8 cellular contexts compared by ENCODE assay signal in genomic region chr3:63960048-63960711, GRCh38. TPM values are rescaled to one million over a fixed set of nuclear protein-coding genes. Genes with fewer than 3 reads are reported as not detected.
A peak's percentile ranks its signal among the peaks of the same experiment; 100 is the strongest.
DNase-seq lines count a peak whose midpoint lies in the region; ATAC-seq and TF ChIP-seq lines count a peak whose summit lies in the region.

No MANE protein-coding gene starts in this region.

- peaks cover 31% of the 10 kb centered on the region for H3F3A ChIP-seq in GM23248 (ENCODE audit: insufficient read depth)

- H3K9me2 ChIP-seq in GM23248 (ENCODE audit: insufficient read depth): no peaks in the 10 kb centered on the region

- H3K4me1 ChIP-seq in GM23248 (ENCODE audit: insufficient read depth) (peaks cover 37% of the 10 kb centered on the region), ovary (ENCODE audit: insufficient read depth) (no peaks in the 10 kb centered on the region)

- ATAC-seq in esophagus mucosa: peak; percentile 68
- no peak for ATAC-seq in GM19397 (IDR thresholded peaks at IDR 0.05; ENCODE audit: unreplicated experiment)

- H3K4me3 ChIP-seq in AG10803 (ENCODE audit: low read length) (peak overlapping the region; percentile 39), GM23248 (peak overlapping the region; percentile 54), ovary (peak overlapping the region; percentile 13)

- H3K9ac ChIP-seq in GM23248: peak overlapping the region; percentile 9; the same call in 1 of the 2 replicates

- TF ChIP-seq POLR2A in ovary (IDR thresholded peaks at IDR 0.05): no peak

- H2AFZ ChIP-seq in GM23248: peak overlapping the region; percentile 44; the same call in 1 of the 2 replicates

- no peaks in the 10 kb centered on the region for H3K9me3 ChIP-seq in GM23248 (ENCODE audit: low read depth)
- H3K9me3 ChIP-seq in ovary: no peaks in the 10 kb centered on the region

- H3K27me3 ChIP-seq in GM23248 (replicated peaks; ENCODE audit: insufficient read depth) (no peaks in the 10 kb centered on the region), ovary (no peaks in the 10 kb centered on the region)

- peak overlapping the region; percentile 24 for H3K27ac ChIP-seq in GM23248
- H3K27ac ChIP-seq in ovary: no peak overlapping the region

- TF ChIP-seq CTCF in AG10803 (conservative IDR thresholded peaks at IDR 0.05; ENCODE audit: low read length): no peak; the same call in 1 of the 2 replicates
- no peak for TF ChIP-seq CTCF in ovary (IDR thresholded peaks at IDR 0.05)

- H3K79me2 ChIP-seq in GM23248 (ENCODE audit: insufficient read depth): peaks cover 95% of the 10 kb centered on the region

- TF ChIP-seq EP300 in ovary (IDR thresholded peaks at IDR 0.05): no peak

- H4K20me1 ChIP-seq in GM23248 (ENCODE audit: insufficient read depth): no peaks in the 10 kb centered on the region

- peak overlapping the region; percentile 51 for H3K4me2 ChIP-seq in GM23248 (ENCODE audit: unreplicated experiment)

- intact Hi-C loops in ovary (cut with DNase I): no loop called here

- H3K36me3 ChIP-seq in GM23248 (ENCODE audit: low read depth) (no peaks in the 10 kb centered on the region), ovary (no peaks in the 10 kb centered on the region)

- WGBS in GM23248 (ENCODE audit: low coverage in 1 of 2, low lambda C conversion rate in 2 of 2, missing lambda C conversion rate in 2 of 2), 2 experiments: 28 to 39% methylated on average over 6 of the region's 6 CpGs
- WGBS in ovary, 3 donors: 29 to 38% (median 37%) methylated on average over 6 of the region's 6 CpGs

- in situ Hi-C loops in GM23248 (cut with MboI): no loop called here

- DNase-seq in AG10803 (ENCODE audit: low read depth): peak; percentile 70
- DNase-seq in GM23248: peak; percentile 85
- DNase-seq in SW 1271 (lab: John Stamatoyannopoulos, UW): peak; percentile 7 to 76
- DNase-seq in ovary: no peak
- DNase-seq in middle frontal gyrus (ENCODE audit: extremely low spot score, low spot score): no peak
- no peak for DNase-seq in ureter (ENCODE audit: low spot score)

RNA-seq across cellular contexts. Expression of gene SCAANT1, which starts 48.0 kb away (rescaled TPM):
- not detected in 2 replicates for total RNA-seq in GM23248 (2014; rRNA removed; shearing (Covaris generic))
- polyA plus RNA-seq in GM23248 (2016; fragmentation: Nextera tagmentation; extraction: Ambion mirVana) (not detected in 2 replicates), ovary (not detected)
- total RNA-seq in esophagus mucosa (not detected), ovary (not detected), ureter (not detected)

Comparison
In these comparisons a context has a peak if more than half of its experiments do, and no peak if none do; other contexts are left out.
1. DNase-seq: peak in AG10803 (single experiment), GM23248 (single experiment) and SW 1271 (2 of 2); none in ovary (0 of 5), middle frontal gyrus (single experiment) and ureter (single experiment).
2. Peak in every context shown above with its lines, with median percentiles within 50 percentile points of each other: H3K4me3 ChIP-seq.